Comparison of ENCODE assay signal across 18 cellular contexts in genomic region chr2:219803294-219803693, GRCh38.
DNase-seq lines count a peak whose midpoint lies in the region; ATAC-seq and TF ChIP-seq lines count a peak whose summit lies in the region.
"Had no signal": no experiment of that assay in that cellular context is flagged by ENCODE, and none has a peak within 500 bp of the region (broad histone marks: within the 10 kb centered on the region; RNA-seq: fewer than 3 reads in every experiment).

No MANE protein-coding gene starts in this region.

- peak; percentile 23 for DNase-seq in Daoy (ENCODE audit: low read depth)
- DNase-seq in IMR-90, result peak; percentile 34
- DNase-seq in amniotic epithelial cell (ENCODE audit: low read depth), result peak; percentile 10
- peak; percentile 10 for DNase-seq in kidney epithelial cell (ENCODE audit: low read depth)
- no peak for DNase-seq in SK-N-DZ (ENCODE audit: low spot score)
- no peak for DNase-seq in natural killer cell
- no peak for DNase-seq in medulla oblongata (ENCODE audit: extremely low spot score)
- DNase-seq: activated naive CD4-positive, alpha-beta T cell; central memory CD4-positive, alpha-beta T cell; DMS53; endodermal cell; kidney; NCI-H1105 treated with DMSO at 0.1 percent for 48 hours; NCI-H345; stimulated activated CD4-positive, alpha-beta T cell treated with anti-CD3 and anti-CD28 coated beads, Interleukin-15, amount 100 ng/mL, for 24 hours had no signal

- no peak overlapping the region for H3K14ac ChIP-seq in IMR-90 (replicated peaks; ENCODE audit: low read depth, low read length)

- no peak overlapping the region for H2BK5ac ChIP-seq in IMR-90 (ENCODE audit: low read depth, low read length, poor library complexity, severe bottlenecking)

- intact Hi-C loops in IMR-90 (cut with micrococcal nuclease), result no loop called here
- intact Hi-C loops in natural killer cell (cut with micrococcal nuclease), result no loop called here

- H3K9ac ChIP-seq in IMR-90 (ENCODE audit: low read depth, low read length), result no peak overlapping the region
- H3K9ac ChIP-seq: BLaER1 treated with 17β-estradiol and CSF1 and Interleukin-3, amounts not matched to agents 10 nM and 100 nM had no signal

- WGBS in IMR-90 (ENCODE audit: extremely low coverage in 2 of 2, insufficient read length in 1 of 2), 2 experiments, result 80% methylated on average over 1 of the region's 2 CpGs; no CpG with 5 or more reads in 1 of the 2 experiments

- no peaks in the 10 kb centered on the region for H3K36me3 Mint-ChIP-seq in natural killer cell

- H3K36me3 ChIP-seq in IMR-90 (ENCODE audit: control insufficient read depth, insufficient read depth, low read length) (no peaks in the 10 kb centered on the region), kidney epithelial cell (ENCODE audit: control insufficient read depth, insufficient read depth, low read length) (no peaks in the 10 kb centered on the region)
- H3K36me3 ChIP-seq: BLaER1 treated with 17β-estradiol and CSF1 and Interleukin-3, amounts not matched to agents 10 nM and 100 nM had no signal

- H3K4me2 ChIP-seq in IMR-90 (ENCODE audit: low read depth, low read length), result no peak overlapping the region

- CTCF ChIA-PET in IMR-90 (lab: Yijun Ruan, JAX), result no interaction called here

- no peaks in the 10 kb centered on the region for H3K27me3 Mint-ChIP-seq in natural killer cell (ENCODE audit: low read depth in 2 of 2)

- no TSS peak for BruUV-seq in IMR-90 (replicated peaks; lab: Mats Ljungman, UMichigan)

- H3K4me3 ChIP-seq in IMR-90 (ENCODE audit: insufficient read depth, low read depth, low read length) (no peak overlapping the region), kidney epithelial cell (ENCODE audit: low read depth, low read length) (no peak overlapping the region)
- H3K4me3 ChIP-seq: BLaER1 treated with 17β-estradiol and CSF1 and Interleukin-3, amounts not matched to agents 10 nM and 100 nM; GM12878 had no signal

- in situ Hi-C loops in IMR-90 (cut with MboI; ENCODE audit: low sequenced_read_pairs), result no loop called here

- H3K56ac ChIP-seq in IMR-90 (ENCODE audit: extremely low read depth, insufficient read depth, low read length), result no peak overlapping the region

- no peaks in the 10 kb centered on the region for H3K79me1 ChIP-seq in IMR-90 (ENCODE audit: low read depth in 1 of 2, low read length in 2 of 2)

- no peak for TF ChIP-seq RAD21 in IMR-90 (IDR thresholded peaks at IDR 0.05; ENCODE audit: low read length)

- no peak for TF ChIP-seq CTCF in IMR-90 (conservative IDR thresholded peaks at IDR 0.05; ENCODE audit: low read depth, low read length)
- no peak for TF ChIP-seq CTCF in kidney epithelial cell (IDR thresholded peaks at IDR 0.05; ENCODE audit: insufficient read depth, low read length, poor library complexity, severe bottlenecking)
- TF ChIP-seq CTCF in natural killer cell (IDR thresholded peaks at IDR 0.05), result no peak

- H2AK9ac ChIP-seq in IMR-90 (replicated peaks; ENCODE audit: low read depth, low read length, poor library complexity), result no peak overlapping the region

- H3K27ac Mint-ChIP-seq in natural killer cell, result no peak overlapping the region
- H3K27ac Mint-ChIP-seq: endodermal cell had no signal

- H3K18ac ChIP-seq in IMR-90 (ENCODE audit: low read depth, low read length), result no peak overlapping the region

- dilution Hi-C loops in IMR-90 (cut with HindIII; ENCODE audit: low sequenced_read_pairs, unreplicated experiment), result no loop called here

- H2BK120ac ChIP-seq in IMR-90 (ENCODE audit: low read depth, low read length), result no peak overlapping the region

- no peak overlapping the region for H4K8ac ChIP-seq in IMR-90 (ENCODE audit: low read depth in 2 of 2, low read length in 2 of 2)

- H3K27me3 ChIP-seq in IMR-90 (ENCODE audit: control insufficient read depth, insufficient read depth, low read length) (no peaks in the 10 kb centered on the region), kidney epithelial cell (ENCODE audit: control insufficient read depth, insufficient read depth, low read length) (no peaks in the 10 kb centered on the region)
- H3K27me3 ChIP-seq: BLaER1 treated with 17β-estradiol and CSF1 and Interleukin-3, amounts not matched to agents 10 nM and 100 nM had no signal

- no peaks in the 10 kb centered on the region for H3K9me3 ChIP-seq in IMR-90 (ENCODE audit: control insufficient read depth, insufficient read depth, low read length)

- H3K27ac ChIP-seq in IMR-90 (ENCODE audit: insufficient read depth, low read length), result no peak overlapping the region
- H3K27ac ChIP-seq: BLaER1 treated with 17β-estradiol and CSF1 and Interleukin-3, amounts not matched to agents 10 nM and 100 nM had no signal

- no peak overlapping the region for H3K23ac ChIP-seq in IMR-90 (ENCODE audit: low read depth, low read length)

- H2AFZ ChIP-seq in IMR-90 (replicated peaks; ENCODE audit: low read length, poor library complexity), result no peak overlapping the region

- ATAC-seq in IMR-90 (ENCODE audit: low read depth), result no peak
- no peak for ATAC-seq in GM21529 (IDR thresholded peaks at IDR 0.05; ENCODE audit: unreplicated experiment)
- no peak for ATAC-seq in natural killer cell
- ATAC-seq: GM12878 had no signal

- no peak overlapping the region for H3K4me3 Mint-ChIP-seq in natural killer cell
- H3K4me3 Mint-ChIP-seq: endodermal cell had no signal

- POLR2A ChIA-PET in IMR-90 (lab: Charles Lee; ENCODE audit: unreplicated experiment), result no interaction called here

- H2BK15ac ChIP-seq in IMR-90 (ENCODE audit: low read depth, low read length), result no peak overlapping the region

- no peak overlapping the region for H4K91ac ChIP-seq in IMR-90 (ENCODE audit: insufficient read depth, low read depth, low read length)

- H4K5ac ChIP-seq in IMR-90 (ENCODE audit: low read depth, low read length), result no peak overlapping the region

- no peak for TF ChIP-seq POLR2A in IMR-90 (IDR thresholded peaks at IDR 0.05; ENCODE audit: low read depth, low read length)

- no peak overlapping the region for H3K4ac ChIP-seq in IMR-90 (ENCODE audit: low read depth, low read length)

- H2BK20ac ChIP-seq in IMR-90 (ENCODE audit: low read depth, low read length), result no peak overlapping the region

- H4K20me1 ChIP-seq in IMR-90 (ENCODE audit: insufficient read depth, low read length), result no peaks in the 10 kb centered on the region
- H4K20me1 ChIP-seq: BLaER1 treated with 17β-estradiol and CSF1 and Interleukin-3, amounts not matched to agents 10 nM and 100 nM had no signal

- H3K4me1 ChIP-seq in IMR-90 (ENCODE audit: control insufficient read depth, insufficient read depth, low read length), result no peaks in the 10 kb centered on the region

- no peaks in the 10 kb centered on the region for H3K4me1 Mint-ChIP-seq in natural killer cell
- H3K4me1 Mint-ChIP-seq: endodermal cell had no signal

- no peaks in the 10 kb centered on the region for H3K9me1 ChIP-seq in IMR-90 (ENCODE audit: insufficient read depth, low read length)

- H3K9me3 Mint-ChIP-seq in natural killer cell, result peaks cover 0 to 2% of the 10 kb centered on the region in 2 donors

- no peak overlapping the region for H2AK5ac ChIP-seq in IMR-90 (ENCODE audit: low read depth, low read length)

TF ChIP-seq in IMR-90, 13 proteins besides CTCF, POLR2A, EP300 and RAD21:
- TF ChIP-seq USF2 (IDR thresholded peaks at IDR 0.05; ENCODE audit: low read depth, low read length) (no peak), MAFK (IDR thresholded peaks at IDR 0.05; ENCODE audit: low read depth, low read length) (no peak), CEBPB (IDR thresholded peaks at IDR 0.05; ENCODE audit: low read depth, low read length) (no peak)
- TF ChIP-seq, protein P1, sequence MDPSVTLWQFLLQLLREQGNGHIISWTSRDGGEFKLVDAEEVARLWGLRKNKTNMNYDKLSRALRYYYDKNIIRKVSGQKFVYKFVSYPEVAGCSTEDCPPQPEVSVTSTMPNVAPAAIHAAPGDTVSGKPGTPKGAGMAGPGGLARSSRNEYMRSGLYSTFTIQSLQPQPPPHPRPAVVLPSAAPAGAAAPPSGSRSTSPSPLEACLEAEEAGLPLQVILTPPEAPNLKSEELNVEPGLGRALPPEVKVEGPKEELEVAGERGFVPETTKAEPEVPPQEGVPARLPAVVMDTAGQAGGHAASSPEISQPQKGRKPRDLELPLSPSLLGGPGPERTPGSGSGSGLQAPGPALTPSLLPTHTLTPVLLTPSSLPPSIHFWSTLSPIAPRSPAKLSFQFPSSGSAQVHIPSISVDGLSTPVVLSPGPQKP (IDR thresholded peaks at IDR 0.05; ENCODE audit: borderline replicate concordance, low read depth, low read length), result no peak

Comparison
In these comparisons a context has a peak if more than half of its experiments do, and no peak if none do; other contexts are left out.
1. DNase-seq: peak in Daoy (single experiment), IMR-90 (single experiment), amniotic epithelial cell (single experiment) and kidney epithelial cell (single experiment); none in SK-N-DZ (single experiment), natural killer cell (single experiment) and medulla oblongata (single experiment).